Comparison of ENCODE assay signal across 19 cellular contexts in genomic region chr2:168913495-168913894, GRCh38. TPM values are rescaled to one million over a fixed set of nuclear protein-coding genes. Genes with fewer than 3 reads are reported as not detected.
A peak's percentile ranks its signal among the peaks of the same experiment; 100 is the strongest.
DNase-seq lines count a peak whose midpoint lies in the region; ATAC-seq and TF ChIP-seq lines count a peak whose summit lies in the region.
"Had no signal": no experiment of that assay in that cellular context is flagged by ENCODE, and none has a peak within 500 bp of the region (broad histone marks: within the 10 kb centered on the region; RNA-seq: fewer than 3 reads in every experiment).

No MANE protein-coding gene starts in this region.

- 0 out of 2 replicates have a peak, but pooled peaks cover 4% of the 10 kb centered on the region for H3K9me2 ChIP-seq in GM23338 (ENCODE audit: insufficient read depth)

- 26% methylated on average over 4 of the region's 4 CpGs for WGBS in right lobe of liver (ENCODE audit: insufficient coverage, low coverage, low lambda C conversion rate, missing lambda C conversion rate)

- TF ChIP-seq CTCF in GM23338 (conservative IDR thresholded peaks at IDR 0.05; ENCODE audit: low read depth in 2 of 2) (no peak), right lobe of liver (IDR thresholded peaks at IDR 0.05) (no peak)

- 0 out of 2 replicates have a peak, but pooled peaks cover under 1% of the 10 kb centered on the region for H3F3A ChIP-seq in GM23338 (replicated peaks; ENCODE audit: low read depth)

- H3K27ac Mint-ChIP-seq in GM23338: no peak overlapping the region
- H3K27ac Mint-ChIP-seq: CD8-positive, alpha-beta T cell; H9; T-helper 1 cell treated with Interleukin-12 subunit alpha and Interleukin-12 subunit beta and Interleukin-4 antibody, amounts not matched to agents 30 μg/mL and 1 μg/mL, for 36 hours had no signal

- H4K20me1 ChIP-seq in GM23338 (replicated peaks; ENCODE audit: insufficient read depth): no peaks in the 10 kb centered on the region
- H4K20me1 ChIP-seq: BLaER1 treated with 17β-estradiol and CSF1 and Interleukin-3, amounts not matched to agents 10 nM and 100 nM had no signal

- peaks cover 15% of the 10 kb centered on the region for H3K27me3 Mint-ChIP-seq in GM23338 (ENCODE audit: insufficient read depth, low read depth, poor library complexity)

- DNase-seq in GM23338 (ENCODE audit: low spot score) (no peak), NCI-H69 (lab: John Stamatoyannopoulos, UW) (peak; percentile 40), right lobe of liver (peak; percentile 84 to 95 (median 92)), NCI-H524 treated with DMSO at 0.1 percent for 48 hours (lab: John Stamatoyannopoulos, UW) (no peak)
- no peak for DNase-seq in activated CD4-positive, alpha-beta T cell treated with anti-CD3 and anti-CD28 coated beads for 4 hours
- DNase-seq: CD8-positive, alpha-beta T cell; DMS79; NCI-H187 treated with DMSO at 0.1 percent for 48 hours; NCI-H774; SIG-M5 had no signal

- H3K36me3 ChIP-seq in GM23338 (ENCODE audit: insufficient read depth): peaks cover 9% of the 10 kb centered on the region; the same call in 1 of the 2 replicates
- H3K36me3 ChIP-seq in right lobe of liver: no peaks in the 10 kb centered on the region
- H3K36me3 ChIP-seq: BLaER1 treated with 17β-estradiol and CSF1 and Interleukin-3, amounts not matched to agents 10 nM and 100 nM had no signal

- H3K36me3 Mint-ChIP-seq in GM23338 (ENCODE audit: low read depth): peaks cover 11% of the 10 kb centered on the region; the same call in 2 of the 3 replicates
- H3K36me3 Mint-ChIP-seq: CD8-positive, alpha-beta T cell had no signal

- H3K27me3 ChIP-seq in GM23338 (ENCODE audit: insufficient read depth): peaks cover 8% of the 10 kb centered on the region; the same call in 1 of the 2 replicates
- H3K27me3 ChIP-seq in right lobe of liver: no peaks in the 10 kb centered on the region
- H3K27me3 ChIP-seq: BLaER1 treated with 17β-estradiol and CSF1 and Interleukin-3, amounts not matched to agents 10 nM and 100 nM had no signal

- no peak overlapping the region for H2AFZ ChIP-seq in GM23338

- H3K4me3 ChIP-seq in GM23338: no peak overlapping the region
- no peak overlapping the region for H3K4me3 ChIP-seq in right lobe of liver
- H3K4me3 ChIP-seq: BLaER1 treated with 17β-estradiol and CSF1 and Interleukin-3, amounts not matched to agents 10 nM and 100 nM; K562 had no signal

- H3K4me2 ChIP-seq in GM23338: peak overlapping the region; percentile 68
- H3K4me2 ChIP-seq: BLaER1 treated with 17β-estradiol and CSF1 and Interleukin-3, amounts not matched to agents 10 nM and 100 nM had no signal

- intact Hi-C loops in right lobe of liver (cut with DNase I): loop anchor here in 1 of 2 donors (10.0 kb wide), 1 partner anchor 139 kb away; no protein-coding TSS in a partner anchor

- H3K4me1 Mint-ChIP-seq in GM23338: peaks cover 47% of the 10 kb centered on the region

- peaks cover 52% of the 10 kb centered on the region for H3K4me1 ChIP-seq in GM23338 (ENCODE audit: insufficient read depth)
- peaks cover 0 to 9% (median 4%) of the 10 kb centered on the region in 4 donors for H3K4me1 ChIP-seq in right lobe of liver
- H3K4me1 ChIP-seq: BLaER1 treated with 17β-estradiol and CSF1 and Interleukin-3, amounts not matched to agents 10 nM and 100 nM had no signal

- no peaks in the 10 kb centered on the region for H3K79me2 ChIP-seq in GM23338 (replicated peaks; ENCODE audit: insufficient read depth)

- H3K9me3 Mint-ChIP-seq in GM23338: peaks cover 11% of the 10 kb centered on the region; the same call in 2 of the 3 replicates
- H3K9me3 Mint-ChIP-seq: T-helper 1 cell treated with Interleukin-12 subunit alpha and Interleukin-12 subunit beta and Interleukin-4 antibody, amounts not matched to agents 30 μg/mL and 1 μg/mL, for 36 hours had no signal

- H3K27ac ChIP-seq in GM23338 (ENCODE audit: low read depth) (no peak overlapping the region), cingulate gyrus (ENCODE audit: low read depth, low read length) (peak overlapping the region; percentile 32), right lobe of liver (no peak overlapping the region)
- H3K27ac ChIP-seq: BLaER1 treated with 17β-estradiol and CSF1 and Interleukin-3, amounts not matched to agents 10 nM and 100 nM; RWPE1 had no signal

- TF ChIP-seq POLR2A in right lobe of liver (IDR thresholded peaks at IDR 0.05): no peak

- no peak overlapping the region for H3K4me3 Mint-ChIP-seq in GM23338
- H3K4me3 Mint-ChIP-seq: T-helper 1 cell treated with Interleukin-12 subunit alpha and Interleukin-12 subunit beta and Interleukin-4 antibody, amounts not matched to agents 30 μg/mL and 1 μg/mL, for 36 hours had no signal

- no peak for ATAC-seq in GM23338
- ATAC-seq in right lobe of liver: peak; percentile 93 to 98 (median 96)
- ATAC-seq in GM18868 (IDR thresholded peaks at IDR 0.05; ENCODE audit: unreplicated experiment): no peak
- ATAC-seq: CD8-positive, alpha-beta T cell; K562 had no signal

- no peaks in the 10 kb centered on the region for H3K9me3 ChIP-seq in right lobe of liver

TF ChIP-seq in GM23338, 12 proteins besides CTCF, POLR2A, EP300 and RAD21 (continues in another document):
- no peak for TF ChIP-seq EZH2 (IDR thresholded peaks at IDR 0.05; ENCODE audit: low read depth, unreplicated experiment)
- TF ChIP-seq ZNF331 (CRISPR knock-in tag; IDR thresholded peaks at IDR 0.05; ENCODE audit: low read depth): no peak
- no peak for TF ChIP-seq CREB1 (CRISPR knock-in tag; IDR thresholded peaks at IDR 0.05; ENCODE audit: low read depth)
- TF ChIP-seq ZNF114 (CRISPR knock-in tag; IDR thresholded peaks at IDR 0.05): no peak
- TF ChIP-seq REST (IDR thresholded peaks at IDR 0.05; ENCODE audit: unreplicated experiment): no peak
- no peak for TF ChIP-seq JUNB (IDR thresholded peaks at IDR 0.05; ENCODE audit: unreplicated experiment)
- no peak for TF ChIP-seq ETS1 (IDR thresholded peaks at IDR 0.05)
- no peak for TF ChIP-seq EZH2phosphoT487 (IDR thresholded peaks at IDR 0.05; ENCODE audit: unreplicated experiment)
- no peak for TF ChIP-seq POLR2AphosphoS5 (IDR thresholded peaks at IDR 0.05; ENCODE audit: low read depth)
- no peak for TF ChIP-seq STAT1 (IDR thresholded peaks at IDR 0.05; ENCODE audit: unreplicated experiment)
- TF ChIP-seq NANOG (IDR thresholded peaks at IDR 0.05; ENCODE audit: borderline replicate concordance): no peak

RNA-seq across cellular contexts. Expression of gene G6PC2, which starts 12.4 kb away (rescaled TPM):
- not detected in 2 replicates for total RNA-seq in GM23338 (2014; rRNA removed; shearing (Covaris generic))
- not detected in 2 replicates for polyA plus RNA-seq in GM23338 (2016; fragmentation: Nextera tagmentation; extraction: Ambion mirVana)
- total RNA-seq in right lobe of liver: not detected
- total RNA-seq: CD8-positive, alpha-beta T cell; H9; K562; NCI-H460; PC-3 had no signal

RNA-seq across cellular contexts. Expression of gene SPC25, which starts 23.3 kb away (rescaled TPM):
- 23.4 and 24.7 TPM in 2 replicates for total RNA-seq in GM23338 (2014; rRNA removed; shearing (Covaris generic))
- 61.9 and 72.7 TPM in 2 replicates for polyA plus RNA-seq in GM23338 (2016; fragmentation: Nextera tagmentation; extraction: Ambion mirVana)
- total RNA-seq in right lobe of liver: 1 to 10 TPM in 1 of 6 experiments, under 1 TPM in 4, not detected in 1; 0.15 to 1.1 (median 0.67) TPM

Comparison
In these comparisons a context has a peak if more than half of its experiments do, and no peak if none do; other contexts are left out.
1. ATAC-seq: peak in right lobe of liver (4 of 4); none in GM23338 (single experiment) and GM18868 (single experiment).
2. DNase-seq: peak in NCI-H69 (single experiment) and right lobe of liver (3 of 3); none in GM23338 (single experiment), NCI-H524 treated with DMSO at 0.1 percent for 48 hours (single experiment) and activated CD4-positive, alpha-beta T cell treated with anti-CD3 and anti-CD28 coated beads for 4 hours (0 of 2).
3. RNA of gene SPC25, which starts 23.3 kb away (total RNA-seq): 23.4 to 24.7 TPM in GM23338; 0.15 to 1.1 TPM in right lobe of liver; every median in the first group is over 10 times any median in the second.